Comparison of ENCODE assay signal across 11 cellular contexts in the genomic region with DNA sequence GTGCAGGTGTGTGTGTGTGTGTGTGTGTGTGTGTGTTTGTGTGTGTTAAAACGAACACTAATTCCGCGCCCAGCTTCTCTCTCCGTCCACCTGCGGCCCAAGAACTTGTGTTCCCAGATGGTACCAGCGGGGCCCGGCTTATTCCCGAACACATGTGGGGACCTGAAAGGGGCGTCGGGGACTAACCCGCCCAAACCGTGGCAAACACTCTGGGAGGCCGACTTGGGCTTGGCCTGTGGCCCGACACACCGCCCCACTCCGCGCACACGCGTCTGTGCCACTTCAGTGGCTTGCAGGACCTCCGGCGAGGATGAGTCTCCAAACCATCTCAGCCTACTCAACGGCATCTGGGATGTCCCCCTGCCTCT. TPM values are rescaled to one million over a fixed set of nuclear protein-coding genes. Genes with fewer than 3 reads are reported as not detected.
DNase-seq lines count a peak whose midpoint lies in the region; ATAC-seq and TF ChIP-seq lines count a peak whose summit lies in the region.
"Had no signal": no experiment of that assay in that cellular context is flagged by ENCODE, and none has a peak within 500 bp of the region (broad histone marks: within the 10 kb centered on the region; RNA-seq: fewer than 3 reads in every experiment).

No MANE protein-coding gene starts in this region.

- intact Hi-C loops in left ventricle myocardium inferior (cut with micrococcal nuclease) (no loop called here), natural killer cell (cut with micrococcal nuclease) (no loop called here), vagina (cut with DNase I) (no loop called here)

- H3K36me3 ChIP-seq in left ventricle myocardium inferior (no peaks in the 10 kb centered on the region), right atrium auricular region (no peaks in the 10 kb centered on the region), ectodermal cell (ENCODE audit: control insufficient read depth, insufficient read depth, low read length) (no peaks in the 10 kb centered on the region), vagina (no peaks in the 10 kb centered on the region)

- H3K4me3 ChIP-seq in left ventricle myocardium inferior (peak overlapping the region; percentile 65), right atrium auricular region (peak overlapping the region in 1 of 2 donors; percentile 52), ectodermal cell (ENCODE audit: insufficient read depth, low read depth, low read length) (peak overlapping the region; percentile 51), vagina (peak overlapping the region; percentile 40 to 56)

- DNase-seq in left ventricle myocardium inferior, result no peak
- no peak for DNase-seq in right atrium auricular region (ENCODE audit: low spot score)
- DNase-seq in natural killer cell, result no peak
- no peak for DNase-seq in vagina (ENCODE audit: extremely low spot score in 2 of 2)
- no peak for DNase-seq in middle frontal gyrus (ENCODE audit: extremely low spot score, low spot score)
- DNase-seq: Caco-2, SHP77 had no signal

- peak overlapping the region; percentile 63 for H3K4me3 Mint-ChIP-seq in natural killer cell

- peaks cover 23 to 26% of the 10 kb centered on the region in 2 donors for H3K27me3 Mint-ChIP-seq in natural killer cell (ENCODE audit: low read depth in 2 of 2)

- peaks cover 60% of the 10 kb centered on the region for H3K27me3 ChIP-seq in left ventricle myocardium inferior (ENCODE audit: low read depth)
- peaks cover 0 to 22% of the 10 kb centered on the region in 2 donors for H3K27me3 ChIP-seq in right atrium auricular region
- peaks cover 65% of the 10 kb centered on the region for H3K27me3 ChIP-seq in ectodermal cell (ENCODE audit: control insufficient read depth, insufficient read depth, low read length, poor library complexity, severe bottlenecking)
- H3K27me3 ChIP-seq in vagina, result no peaks in the 10 kb centered on the region

- WGBS in ectodermal cell, 2 experiments, result 89% methylated on average over 22 of the region's 22 CpGs

- H3K9me3 ChIP-seq in left ventricle myocardium inferior (replicated peaks), result no peaks in the 10 kb centered on the region
- no peaks in the 10 kb centered on the region for H3K9me3 ChIP-seq in right atrium auricular region
- H3K9me3 ChIP-seq in ectodermal cell (ENCODE audit: control insufficient read depth, low read length), result no peaks in the 10 kb centered on the region
- H3K9me3 ChIP-seq in vagina, result no peaks in the 10 kb centered on the region
- H3K9me3 ChIP-seq: Caco-2 had no signal

- no peak for TF ChIP-seq POLR2A in vagina (IDR thresholded peaks at IDR 0.05)

- H3K27ac ChIP-seq in left ventricle myocardium inferior (replicated peaks), result no peak overlapping the region
- no peak overlapping the region for H3K27ac ChIP-seq in right atrium auricular region
- H3K27ac ChIP-seq in ectodermal cell (ENCODE audit: insufficient read depth, low read depth, low read length, poor library complexity, severe bottlenecking), result no peak overlapping the region
- H3K27ac ChIP-seq in vagina, result no peak overlapping the region

- no peak overlapping the region for H3K27ac Mint-ChIP-seq in natural killer cell

- peaks cover 21 to 23% of the 10 kb centered on the region in 2 donors for H3K4me1 Mint-ChIP-seq in natural killer cell

- TF ChIP-seq CTCF in left ventricle myocardium inferior (IDR thresholded peaks at IDR 0.05; ENCODE audit: borderline replicate concordance) (no peak), right atrium auricular region (IDR thresholded peaks at IDR 0.05) (no peak), natural killer cell (IDR thresholded peaks at IDR 0.05) (no peak), vagina (IDR thresholded peaks at IDR 0.05) (no peak)

- H3K9me3 Mint-ChIP-seq in natural killer cell, result no peaks in the 10 kb centered on the region

- H3K36me3 Mint-ChIP-seq in natural killer cell, result no peaks in the 10 kb centered on the region

- H3K4me1 ChIP-seq in left ventricle myocardium inferior (peaks cover 26% of the 10 kb centered on the region), right atrium auricular region (peaks cover 0 to 22% of the 10 kb centered on the region in 2 donors), ectodermal cell (ENCODE audit: control insufficient read depth, insufficient read depth, low read length) (peaks cover 30% of the 10 kb centered on the region), vagina (peaks cover 16% of the 10 kb centered on the region)
- H3K4me1 ChIP-seq: Caco-2 had no signal

- ATAC-seq in natural killer cell, result no peak
- ATAC-seq in HG03159 (IDR thresholded peaks at IDR 0.05; ENCODE audit: unreplicated experiment), result no peak
- ATAC-seq in GM18870 (IDR thresholded peaks at IDR 0.05; ENCODE audit: unreplicated experiment), result no peak

RNA-seq across cellular contexts. Expression of a gene that starts 0.9 kb away (rescaled TPM):
- not detected for total RNA-seq in left ventricle myocardium inferior
- total RNA-seq in right atrium auricular region, result 10 to 100 TPM in 1 of 2 donors, under 1 TPM in 1; 0.31 to 14.5 TPM
- polyA plus RNA-seq in ectodermal cell (2013, experiment 1 of 4), result 2.4 TPM
- 0.62 TPM for polyA plus RNA-seq in ectodermal cell (2013, experiment 2 of 4)
- 1.8 TPM for polyA plus RNA-seq in ectodermal cell (2013, experiment 3 of 4)
- polyA plus RNA-seq in ectodermal cell (2013, experiment 4 of 4), result 1.5 TPM
- total RNA-seq in natural killer cell, result not detected
- 0.25 TPM for total RNA-seq in vagina
- total RNA-seq: HT-29 had no signal
